Comparison of ENCODE assay signal across 8 cellular contexts in genomic region chr6:125748534-125749111, GRCh38. TPM values are rescaled to one million over a fixed set of nuclear protein-coding genes. Genes with fewer than 3 reads are reported as not detected.
A peak's percentile ranks its signal among the peaks of the same experiment; 100 is the strongest.
DNase-seq lines count a peak whose midpoint lies in the region; ATAC-seq, FAIRE-seq and TF ChIP-seq lines count a peak whose summit lies in the region.

No MANE protein-coding gene starts in this region.

- H2BK15ac ChIP-seq in H9 (ENCODE audit: low read depth, low read length) = no peak overlapping the region

- H3K18ac ChIP-seq in H9 (ENCODE audit: insufficient read length, low read depth, low read length) = no peak overlapping the region

- H3K36me3 ChIP-seq in endocrine pancreas (ENCODE audit: control insufficient read depth, insufficient read depth, low read length) = peaks cover 2% of the 10 kb centered on the region

- no peak overlapping the region for H3K14ac ChIP-seq in H9 (ENCODE audit: insufficient read depth, low read length)

- H3K27me3 Mint-ChIP-seq in H9 (ENCODE audit: low read depth) (peaks cover 30% of the 10 kb centered on the region), T-helper 17 cell (peaks cover 56% of the 10 kb centered on the region), neural crest cell (ENCODE audit: low read depth) (peaks cover 89% of the 10 kb centered on the region)

- no peak overlapping the region for H3T11ph ChIP-seq in H9 (ENCODE audit: low read length)

- no peak overlapping the region for H2BK120ac ChIP-seq in H9 (ENCODE audit: low read depth, low read length, poor library complexity, severe bottlenecking)

- H3K4me3 ChIP-seq in AG10803 (ENCODE audit: low read length) (peak overlapping the region; percentile 55), endocrine pancreas (ENCODE audit: control insufficient read depth, insufficient read depth, low read length) (peak overlapping the region; percentile 30)

- H3K9me3 Mint-ChIP-seq in H9 (no peaks in the 10 kb centered on the region; a peak in 1 of 5 replicates), neural crest cell (no peaks in the 10 kb centered on the region)

- no peak for FAIRE-seq in frontal cortex (lab: Jason Lieb, UNC)

- H2BK12ac ChIP-seq in H9 (ENCODE audit: insufficient read length, low read depth, low read length) = no peak overlapping the region

- H3K4me1 Mint-ChIP-seq in H9 = peaks cover 65 to 67% of the 10 kb centered on the region in 2 experiments
- H3K4me1 Mint-ChIP-seq in T-helper 17 cell = peaks cover 31% of the 10 kb centered on the region
- peaks cover 50% of the 10 kb centered on the region for H3K4me1 Mint-ChIP-seq in neural crest cell

- H3K27ac ChIP-seq in H9 (ENCODE audit: insufficient read length, low read depth, low read length) = no peak overlapping the region

- H3K79me2 ChIP-seq in H9 (ENCODE audit: insufficient read depth, low read length) = peaks cover 2% of the 10 kb centered on the region; the same call in 1 of the 2 replicates

- H3K56ac ChIP-seq in H9 (ENCODE audit: insufficient read length, low read depth, low read length) = no peak overlapping the region

- no peak overlapping the region for H3K23ac ChIP-seq in H9 (ENCODE audit: insufficient read length, low read depth, low read length)

- WGBS in H9 (ENCODE audit: extremely low coverage, insufficient read length, low lambda C conversion rate) = no CpG with 5 or more reads among the region's 25 CpGs

- H4K91ac ChIP-seq in H9 (ENCODE audit: insufficient read length, low read depth, low read length) = no peak overlapping the region

- H3K4me2 ChIP-seq in H9 (ENCODE audit: insufficient read depth, insufficient read length, low read length) = peak overlapping the region; percentile 90

- no peaks in the 10 kb centered on the region for H3K36me3 Mint-ChIP-seq in H9 (ENCODE audit: insufficient read depth in 1 of 3, low read depth in 3 of 3)
- peaks cover 6% of the 10 kb centered on the region for H3K36me3 Mint-ChIP-seq in T-helper 17 cell (ENCODE audit: low read depth)
- no peaks in the 10 kb centered on the region for H3K36me3 Mint-ChIP-seq in neural crest cell (ENCODE audit: low read depth)

- H4K5ac ChIP-seq in H9 (ENCODE audit: insufficient read length, low read depth, low read length) = no peak overlapping the region

- H2AK5ac ChIP-seq in H9 (ENCODE audit: insufficient read length, low read length) = no peak overlapping the region

- no peak overlapping the region for H3K4ac ChIP-seq in H9 (ENCODE audit: low read depth, low read length)

- H4K8ac ChIP-seq in H9 (replicated peaks; ENCODE audit: insufficient read length, low read depth, low read length) = no peak overlapping the region

- no peaks in the 10 kb centered on the region for H4K20me1 ChIP-seq in H9 (ENCODE audit: control insufficient read depth, insufficient read depth, insufficient read length)

- peaks cover 5% of the 10 kb centered on the region for H3K4me1 ChIP-seq in H9 (ENCODE audit: insufficient read depth, low read length)
- no peaks in the 10 kb centered on the region for H3K4me1 ChIP-seq in endocrine pancreas (ENCODE audit: control insufficient read depth, insufficient read depth, low read length)

- H3K9me3 ChIP-seq in H9 (ENCODE audit: control insufficient read depth, low read depth, low read length) (no peaks in the 10 kb centered on the region), T-helper 17 cell (ENCODE audit: control insufficient read depth, low read length, poor library complexity, severe bottlenecking) (no peaks in the 10 kb centered on the region), endocrine pancreas (ENCODE audit: control insufficient read depth, low read length) (no peaks in the 10 kb centered on the region)

- H3K9ac ChIP-seq in H9 (ENCODE audit: extremely low read depth, insufficient read length, low read length) = no peak overlapping the region
- peak overlapping the region; percentile 40 for H3K9ac ChIP-seq in endocrine pancreas (ENCODE audit: control insufficient read depth, insufficient read depth, low read length)

- peaks cover 27% of the 10 kb centered on the region for H3K23me2 ChIP-seq in H9 (ENCODE audit: insufficient read length, low read depth, low read length, poor library complexity, severe bottlenecking)

- no peak overlapping the region for H2BK20ac ChIP-seq in H9 (ENCODE audit: low read depth, low read length, poor library complexity, severe bottlenecking)

- no peak overlapping the region for H2AFZ ChIP-seq in H9 (ENCODE audit: low read length)

- TF ChIP-seq CTCF in AG10803 (conservative IDR thresholded peaks at IDR 0.05; ENCODE audit: low read length) (peak; percentile 13; the same call in 1 of the 2 replicates), H9 (conservative IDR thresholded peaks at IDR 0.05) (peak; percentile 20; the same call in 2 of the 3 replicates), neural crest cell (conservative IDR thresholded peaks at IDR 0.05) (peak; percentile 26)

- ATAC-seq in T-helper 17 cell = no peak
- ATAC-seq in GM21723 (IDR thresholded peaks at IDR 0.05; ENCODE audit: unreplicated experiment) = no peak

- H3K27ac Mint-ChIP-seq in H9 (peak overlapping the region in 1 of 3 experiments; percentile 40; a peak in 1 of 7 replicates), T-helper 17 cell (no peak overlapping the region), neural crest cell (ENCODE audit: unreplicated experiment) (no peak overlapping the region)

- peak overlapping the region; percentile 84 to 91 for H3K4me3 Mint-ChIP-seq in H9
- peak overlapping the region; percentile 92 for H3K4me3 Mint-ChIP-seq in T-helper 17 cell
- peak overlapping the region; percentile 92 for H3K4me3 Mint-ChIP-seq in neural crest cell

- peaks cover 10% of the 10 kb centered on the region; the same call in 1 of the 2 replicates for H3K27me3 ChIP-seq in H9 (ENCODE audit: insufficient read depth, low read length)
- H3K27me3 ChIP-seq in endocrine pancreas (ENCODE audit: control insufficient read depth, insufficient read depth, low read length) = peaks cover 17% of the 10 kb centered on the region

- DNase-seq in AG10803 (ENCODE audit: low read depth) = peak; percentile 3
- DNase-seq in H9 = no peak
- no peak for DNase-seq in T-helper 17 cell
- DNase-seq in neural crest cell (ENCODE audit: low read depth, low spot score) = peak; percentile 20
- no peak for DNase-seq in frontal cortex (ENCODE audit: low spot score in 2 of 2)
- DNase-seq in NCI-H1048 (lab: John Stamatoyannopoulos, UW) = no peak

- H2BK5ac ChIP-seq in H9 (ENCODE audit: insufficient read length, low read length) = no peak overlapping the region

- no peaks in the 10 kb centered on the region for H3K79me1 ChIP-seq in H9 (ENCODE audit: insufficient read depth, low read depth, low read length, poor library complexity, severe bottlenecking)

RNA-seq across cellular contexts. Expression of gene HEY2, which starts 0.8 kb away (rescaled TPM):
- total RNA-seq in H9 (2021) (5.6 and 6.6 TPM in 2 replicates), T-helper 17 cell (under 1 TPM in 1 of 2 donors, not detected in 1; 0.23 TPM), neural crest cell (10.8 and 11.6 TPM in 2 replicates), frontal cortex (1.2 TPM)

RNA-seq across cellular contexts. Expression of gene NCOA7, which starts 42.1 kb away (rescaled TPM):
- total RNA-seq in H9 (2021) (7.1 and 9.4 TPM in 2 replicates), T-helper 17 cell (10 to 100 TPM; 49.5 to 62.4 TPM), neural crest cell (11.0 and 11.2 TPM in 2 replicates), frontal cortex (27.3 TPM)

Comparison
In these comparisons a context has a peak if more than half of its experiments do, and no peak if none do; other contexts are left out.
1. DNase-seq: peak in AG10803 (single experiment) and neural crest cell (single experiment); none in H9 (single experiment), T-helper 17 cell (0 of 3), frontal cortex (0 of 2) and NCI-H1048 (single experiment).
2. Peak in every context shown above with its lines, with median percentiles within 50 percentile points of each other: CTCF ChIP-seq and H3K4me3 Mint-ChIP-seq.